13 cellular contexts compared by ENCODE assay signal in the genomic region with DNA sequence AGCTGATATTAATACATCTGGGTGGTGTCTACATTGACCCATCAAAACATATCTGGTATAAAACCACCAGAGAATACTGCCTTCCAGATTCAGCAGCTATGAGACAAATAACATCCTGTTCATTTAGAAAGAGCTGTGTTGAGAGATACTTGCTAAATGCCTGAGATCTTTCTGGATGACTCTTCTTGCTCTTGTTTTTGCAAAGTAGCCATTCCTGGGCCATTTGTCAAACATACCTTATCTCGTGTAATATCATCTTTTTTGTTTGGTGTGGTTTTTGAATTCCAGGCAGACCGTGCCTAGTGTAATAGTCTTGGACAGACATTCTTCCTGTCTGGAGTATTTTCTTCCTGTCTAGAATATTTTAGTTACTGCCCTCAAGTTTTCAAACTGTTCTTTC.
DNase-seq lines count a peak whose midpoint lies in the region; ATAC-seq, FAIRE-seq and TF ChIP-seq lines count a peak whose summit lies in the region.
"Had no signal": no experiment of that assay in that cellular context is flagged by ENCODE, and none has a peak within 500 bp of the region (broad histone marks: within the 10 kb centered on the region; RNA-seq: fewer than 3 reads in every experiment).

No MANE protein-coding gene starts in this region.

- FAIRE-seq in bronchial epithelial cell (lab: Jason Lieb, UNC), result no peak

- no peak for ATAC-seq in CD4-positive, alpha-beta T cell (ENCODE audit: poor library complexity)
- ATAC-seq in GM18861 (IDR thresholded peaks at IDR 0.05; ENCODE audit: unreplicated experiment), result no peak

- H3K27ac Mint-ChIP-seq in HFFc6, result peak overlapping the region; percentile 62
- no peak overlapping the region for H3K27ac Mint-ChIP-seq in CD4-positive, alpha-beta T cell

- H3K4me1 ChIP-seq in thyroid gland, result peaks cover 0 to 8% of the 10 kb centered on the region in 2 donors
- H3K4me1 ChIP-seq: parathyroid adenoma had no signal

- 0 out of 2 replicates have a peak, but pooled peaks cover 2% of the 10 kb centered on the region for H3K27me3 Mint-ChIP-seq in HFFc6 (ENCODE audit: insufficient read depth)
- no peaks in the 10 kb centered on the region for H3K27me3 Mint-ChIP-seq in CD4-positive, alpha-beta T cell

- POLR2A ChIA-PET in CD4-positive, alpha-beta T cell (lab: Charles Lee), result no interaction called here

- no peaks in the 10 kb centered on the region for H3K9me3 Mint-ChIP-seq in HFFc6
- no peaks in the 10 kb centered on the region for H3K9me3 Mint-ChIP-seq in CD4-positive, alpha-beta T cell

- DNase-seq in HFFc6, result peak; percentile 90
- peak; percentile 50 for DNase-seq in bronchial epithelial cell (ENCODE audit: low read depth)
- peak; percentile 61 for DNase-seq in islet precursor cell
- DNase-seq in stromal cell of bone marrow (ENCODE audit: low read depth), result peak; percentile 12
- no peak for DNase-seq in thyroid gland
- DNase-seq in mucosa of gallbladder (ENCODE audit: low spot score), result no peak
- no peak for DNase-seq in CD4-positive, alpha-beta T cell
- DNase-seq: Calu3, H7, hippocampal formation, NCI-H1436 had no signal

- no peak overlapping the region for H3K4me3 ChIP-seq in bronchial epithelial cell (ENCODE audit: low read depth, low read length)
- H3K4me3 ChIP-seq in thyroid gland (replicated peaks in 1 of 3), result no peak overlapping the region

- WGBS in thyroid gland, 2 donors, result 19 to 23% methylated on average over 2 of the region's 2 CpGs

- peak overlapping the region in 1 of 3 donors; percentile 21 for H3K27ac ChIP-seq in thyroid gland
- H3K27ac ChIP-seq in CD4-positive, alpha-beta T cell (ENCODE audit: low read depth, low read length), result no peak overlapping the region
- H3K27ac ChIP-seq: parathyroid adenoma had no signal

- TF ChIP-seq CTCF in HFFc6 (IDR thresholded peaks at IDR 0.05) (no peak), bronchial epithelial cell (IDR thresholded peaks at IDR 0.05; ENCODE audit: insufficient read depth, low read length, severe bottlenecking) (no peak), thyroid gland (IDR thresholded peaks at IDR 0.05) (no peak)
- TF ChIP-seq CTCF in CD4-positive, alpha-beta T cell (IDR thresholded peaks at IDR 0.05), result no peak

- H3K9me3 ChIP-seq in thyroid gland, result no peaks in the 10 kb centered on the region
- H3K9me3 ChIP-seq in CD4-positive, alpha-beta T cell (ENCODE audit: control insufficient read depth, low read length), result no peaks in the 10 kb centered on the region

- no peaks in the 10 kb centered on the region for H3K36me3 Mint-ChIP-seq in HFFc6 (ENCODE audit: low read depth)
- no peaks in the 10 kb centered on the region for H3K36me3 Mint-ChIP-seq in CD4-positive, alpha-beta T cell (ENCODE audit: low read depth)

- H3K4me3 Mint-ChIP-seq in HFFc6, result peak overlapping the region; percentile 63
- no peak overlapping the region for H3K4me3 Mint-ChIP-seq in CD4-positive, alpha-beta T cell

- CTCF ChIA-PET in CD4-positive, alpha-beta T cell (lab: Charles Lee), result no interaction called here

- intact Hi-C loops in thyroid gland (cut with DNase I), result no loop called here
- intact Hi-C loops in CD4-positive, alpha-beta T cell (cut with DNase I, micrococcal nuclease), result no loop called here

- peaks cover 30% of the 10 kb centered on the region for H3K4me1 Mint-ChIP-seq in HFFc6 (ENCODE audit: low read depth)
- no peaks in the 10 kb centered on the region for H3K4me1 Mint-ChIP-seq in CD4-positive, alpha-beta T cell (ENCODE audit: low read depth)

- H3K27me3 ChIP-seq in bronchial epithelial cell (ENCODE audit: control insufficient read depth, insufficient read depth, low read length) (peaks cover 4% of the 10 kb centered on the region), thyroid gland (no peaks in the 10 kb centered on the region)
- no peaks in the 10 kb centered on the region for H3K27me3 ChIP-seq in CD4-positive, alpha-beta T cell (ENCODE audit: control insufficient read depth, insufficient read depth, low read length)

- H3K36me3 ChIP-seq in bronchial epithelial cell (ENCODE audit: control insufficient read depth, insufficient read depth, low read length) (no peaks in the 10 kb centered on the region), thyroid gland (no peaks in the 10 kb centered on the region)

- TF ChIP-seq POLR2A in thyroid gland (IDR thresholded peaks at IDR 0.05), result no peak

Comparison
In these comparisons a context has a peak if more than half of its experiments do, and no peak if none do; other contexts are left out.
1. DNase-seq: peak in HFFc6 (single experiment), bronchial epithelial cell (single experiment), islet precursor cell (single experiment) and stromal cell of bone marrow (single experiment); none in thyroid gland (0 of 2), mucosa of gallbladder (single experiment) and CD4-positive, alpha-beta T cell (0 of 10).